In genomic region chr7:79282882-79283602, GRCh38 we compare ENCODE assay signal across 13 cellular contexts.
DNase-seq lines count a peak whose midpoint lies in the region; ATAC-seq and TF ChIP-seq lines count a peak whose summit lies in the region.
"Had no signal": no experiment of that assay in that cellular context is flagged by ENCODE, and none has a peak within 500 bp of the region (broad histone marks: within the 10 kb centered on the region; RNA-seq: fewer than 3 reads in every experiment).

No MANE protein-coding gene starts in this region.

- no peak for TF ChIP-seq POLR2A in IMR-90 (IDR thresholded peaks at IDR 0.05; ENCODE audit: low read depth, low read length)

- peak overlapping the region; percentile 78; the same call in 1 of the 2 replicates for H3K14ac ChIP-seq in IMR-90 (replicated peaks; ENCODE audit: low read depth, low read length)

- peak overlapping the region; percentile 22; the same call in 1 of the 3 replicates for H2BK15ac ChIP-seq in IMR-90 (ENCODE audit: low read depth, low read length)

- DNase-seq in AG09319 (ENCODE audit: extremely low read depth, low read depth), result peak; percentile 83
- peak; percentile 91 for DNase-seq in IMR-90
- DNase-seq in astrocyte of the spinal cord (ENCODE audit: low read depth, low spot score), result peak; percentile 76
- DNase-seq in left lung, result no peak
- no peak for DNase-seq in COLO829 (ENCODE audit: low spot score)
- DNase-seq in T-helper 2 cell, result no peak
- DNase-seq: activated CD4-positive, alpha-beta T cell treated with anti-CD3 and anti-CD28 coated beads, Interleukin-2, amount 10 ng/mL, durations not matched to agents 7 days and 5 days; CD4-positive, CD25-positive, alpha-beta regulatory T cell; immature natural killer cell; NCI-H2081 treated with DMSO at 0.1 percent for 48 hours; tibial artery had no signal

- peak overlapping the region; percentile 82; the same call in 1 of the 2 replicates for H3K4me2 ChIP-seq in IMR-90 (ENCODE audit: low read depth, low read length)

- H2BK120ac ChIP-seq in IMR-90 (ENCODE audit: low read depth, low read length), result peak overlapping the region; percentile 98

- peak overlapping the region; percentile 95; the same call in 1 of the 2 replicates for H3K4ac ChIP-seq in IMR-90 (ENCODE audit: low read depth, low read length)

- H2BK20ac ChIP-seq in IMR-90 (ENCODE audit: low read depth, low read length), result peak overlapping the region; percentile 75; the same call in 1 of the 2 replicates

- POLR2A ChIA-PET in IMR-90 (lab: Charles Lee; ENCODE audit: unreplicated experiment), result interaction anchor here (0.6 kb wide), 1 partner anchor 993 kb away, joined by 4 read pairs; no protein-coding TSS in a partner anchor

- peak overlapping the region; percentile 80; the same call in 1 of the 2 replicates for H3K23ac ChIP-seq in IMR-90 (ENCODE audit: low read depth, low read length)

- ATAC-seq in IMR-90 (ENCODE audit: low read depth) (peak; percentile 72), left lung (peak; percentile 59), GM18858 (IDR thresholded peaks at IDR 0.05; ENCODE audit: unreplicated experiment) (no peak), HG03175 (IDR thresholded peaks at IDR 0.05; ENCODE audit: unreplicated experiment) (no peak)

- in situ Hi-C loops in IMR-90 (cut with MboI; ENCODE audit: low sequenced_read_pairs), result no loop called here
- in situ Hi-C loops in astrocyte of the spinal cord (cut with HindIII; ENCODE audit: low sequenced_read_pairs), result no loop called here

- H3K36me3 ChIP-seq in IMR-90 (ENCODE audit: control insufficient read depth, insufficient read depth, low read length), result no peaks in the 10 kb centered on the region
- H3K36me3 ChIP-seq in left lung, result no peaks in the 10 kb centered on the region
- H3K36me3 ChIP-seq: tibial artery had no signal

- H2AK9ac ChIP-seq in IMR-90 (replicated peaks; ENCODE audit: low read depth, low read length, poor library complexity), result no peak overlapping the region

- CTCF ChIA-PET in IMR-90 (lab: Yijun Ruan, JAX), result interaction anchor here (1.5 to 1.7 kb wide), 2 partner anchors 11 to 15 kb away, joined by 4 to 6 read pairs; no protein-coding TSS in a partner anchor

- H3K27me3 ChIP-seq in IMR-90 (ENCODE audit: control insufficient read depth, insufficient read depth, low read length) (no peaks in the 10 kb centered on the region), left lung (no peaks in the 10 kb centered on the region)
- H3K27me3 ChIP-seq: tibial artery had no signal

- intact Hi-C loops in IMR-90 (cut with micrococcal nuclease), result loop anchor here (2.0 to 10.0 kb wide), 4 partner anchors 170 to 771 kb away; partner anchors contain the start of gene MAGI2
- intact Hi-C loops in left lung (cut with DNase I), result no loop called here

- H3K56ac ChIP-seq in IMR-90 (ENCODE audit: extremely low read depth, insufficient read depth, low read length), result peak overlapping the region; percentile 99

- H3K27ac ChIP-seq in IMR-90 (ENCODE audit: insufficient read depth, low read length), result peak overlapping the region; percentile 54
- H3K27ac ChIP-seq in left lung, result no peak overlapping the region
- H3K27ac ChIP-seq: tibial artery had no signal

- H3K9ac ChIP-seq in IMR-90 (ENCODE audit: low read depth, low read length), result peak overlapping the region; percentile 77; the same call in 1 of the 2 replicates

- BruUV-seq in IMR-90 (replicated peaks; lab: Mats Ljungman, UMichigan), result no TSS peak

- TF ChIP-seq RAD21 in IMR-90 (IDR thresholded peaks at IDR 0.05; ENCODE audit: low read length), result no peak

- no peak overlapping the region for H2AK5ac ChIP-seq in IMR-90 (ENCODE audit: low read depth, low read length)

- H2BK5ac ChIP-seq in IMR-90 (ENCODE audit: low read depth, low read length, poor library complexity, severe bottlenecking), result peak overlapping the region; percentile 98

- no peaks in the 10 kb centered on the region for H4K20me1 ChIP-seq in IMR-90 (ENCODE audit: insufficient read depth, low read length)

- peak overlapping the region; percentile 76; the same call in 1 of the 2 replicates for H4K91ac ChIP-seq in IMR-90 (ENCODE audit: insufficient read depth, low read depth, low read length)

- peak overlapping the region; percentile 95 for H3K18ac ChIP-seq in IMR-90 (ENCODE audit: low read depth, low read length)

- no CpG with 5 or more reads among the region's 2 CpGs for WGBS in IMR-90 (ENCODE audit: extremely low coverage in 2 of 2, insufficient read length in 1 of 2), 2 experiments

- peaks cover 2% of the 10 kb centered on the region; the same call in 1 of the 2 replicates for H3K9me1 ChIP-seq in IMR-90 (ENCODE audit: insufficient read depth, low read length)

- no peak overlapping the region for H2AFZ ChIP-seq in IMR-90 (replicated peaks; ENCODE audit: low read length, poor library complexity)

- H3K9me3 ChIP-seq in IMR-90 (ENCODE audit: control insufficient read depth, insufficient read depth, low read length), result no peaks in the 10 kb centered on the region
- H3K9me3 ChIP-seq in left lung, result no peaks in the 10 kb centered on the region
- H3K9me3 ChIP-seq: tibial artery had no signal

- H3K4me1 ChIP-seq in IMR-90 (ENCODE audit: control insufficient read depth, insufficient read depth, low read length) (peaks cover 16% of the 10 kb centered on the region), left lung (peaks cover 0 to 5% of the 10 kb centered on the region in 2 donors)

- peak overlapping the region; percentile 91; the same call in 1 of the 2 replicates for H4K5ac ChIP-seq in IMR-90 (ENCODE audit: low read depth, low read length)

- H3K4me3 ChIP-seq in IMR-90 (ENCODE audit: insufficient read depth, low read depth, low read length) (no peak overlapping the region), astrocyte of the spinal cord (ENCODE audit: low read depth, low read length) (no peak overlapping the region), left lung (no peak overlapping the region)
- H3K4me3 ChIP-seq: tibial artery had no signal

- dilution Hi-C loops in IMR-90 (cut with HindIII; ENCODE audit: low sequenced_read_pairs, unreplicated experiment), result no loop called here

- H3K79me1 ChIP-seq in IMR-90 (ENCODE audit: low read depth in 1 of 2, low read length in 2 of 2), result peaks cover 3 to 42% of the 10 kb centered on the region in 2 experiments; a peak in 2 of 4 replicates

- peak overlapping the region; percentile 79 to 99; a peak in 3 of 4 replicates for H4K8ac ChIP-seq in IMR-90 (ENCODE audit: low read depth in 2 of 2, low read length in 2 of 2)

- no peak for TF ChIP-seq CTCF in AG09319 (IDR thresholded peaks at IDR 0.05; ENCODE audit: low read depth, low read length)
- TF ChIP-seq CTCF in IMR-90 (conservative IDR thresholded peaks at IDR 0.05; ENCODE audit: low read depth, low read length), result no peak
- no peak for TF ChIP-seq CTCF in astrocyte of the spinal cord (IDR thresholded peaks at IDR 0.05; ENCODE audit: low read depth, low read length)
- no peak for TF ChIP-seq CTCF in left lung (IDR thresholded peaks at IDR 0.05)

TF ChIP-seq in IMR-90, 13 proteins besides CTCF, POLR2A, EP300 and RAD21:
- TF ChIP-seq RCOR1 (IDR thresholded peaks at IDR 0.05; ENCODE audit: insufficient replicate concordance, low read length) (no peak), MXI1 (IDR thresholded peaks at IDR 0.05; ENCODE audit: borderline replicate concordance, low read depth, low read length) (no peak), MAFK (IDR thresholded peaks at IDR 0.05; ENCODE audit: low read depth, low read length) (no peak), FOS (IDR thresholded peaks at IDR 0.05; ENCODE audit: low read depth, low read length) (no peak), CEBPB (IDR thresholded peaks at IDR 0.05; ENCODE audit: low read depth, low read length) (no peak), NFE2L2 (IDR thresholded peaks at IDR 0.05; ENCODE audit: low read depth, low read length) (no peak), USF2 (IDR thresholded peaks at IDR 0.05; ENCODE audit: low read depth, low read length) (no peak), CHD1 (IDR thresholded peaks at IDR 0.05; ENCODE audit: low read depth, low read length) (no peak), RFX5 (IDR thresholded peaks at IDR 0.05; ENCODE audit: low read depth, low read length) (no peak), MAZ (IDR thresholded peaks at IDR 0.05; ENCODE audit: borderline replicate concordance, low read depth, low read length) (no peak), SMC3 (IDR thresholded peaks at IDR 0.05; ENCODE audit: low read depth, low read length) (no peak), BHLHE40 (IDR thresholded peaks at IDR 0.05; ENCODE audit: low read depth, low read length) (no peak), ELK1 (IDR thresholded peaks at IDR 0.05; ENCODE audit: borderline replicate concordance, low read depth, low read length) (no peak)

Comparison
In these comparisons a context has a peak if more than half of its experiments do, and no peak if none do; other contexts are left out.
1. DNase-seq: peak in AG09319 (single experiment), IMR-90 (single experiment) and astrocyte of the spinal cord (single experiment); none in left lung (0 of 2), COLO829 (single experiment) and T-helper 2 cell (0 of 5).
2. ATAC-seq: peak in IMR-90 (single experiment) and left lung (single experiment); none in GM18858 (single experiment) and HG03175 (single experiment).